2 cellular contexts compared by ENCODE assay signal in genomic region chr1:150508982-150509381, GRCh38.
TF ChIP-seq lines count a peak whose summit lies in the region.

No MANE protein-coding gene starts in this region.

TF ChIP-seq in HEK293, 187 proteins besides CTCF, POLR2A, EP300 and RAD21:
- peak; percentile 53 for TF ChIP-seq EGR2 (tag by site-specific recombination; IDR thresholded peaks at IDR 0.05; ENCODE audit: low read depth)
- no peak for TF ChIP-seq ZNF423 (tag by site-specific recombination; IDR thresholded peaks at IDR 0.05)
- TF ChIP-seq ZFHX2 (tag by site-specific recombination; conservative IDR thresholded peaks at IDR 0.05): peak; percentile 58
- TF ChIP-seq OVOL3 (tag by site-specific recombination; IDR thresholded peaks at IDR 0.05): no peak
- no peak for TF ChIP-seq HOXC10 (CRISPR knock-in tag; IDR thresholded peaks at IDR 0.05)
- no peak for TF ChIP-seq ZBTB17 (tag by site-specific recombination; IDR thresholded peaks at IDR 0.05)
- TF ChIP-seq ZBTB48 (tag by site-specific recombination; IDR thresholded peaks at IDR 0.05): no peak
- TF ChIP-seq ZNF701 (tag by site-specific recombination; IDR thresholded peaks at IDR 0.05): no peak
- no peak for TF ChIP-seq ZNF777 (tag by site-specific recombination; IDR thresholded peaks at IDR 0.05; ENCODE audit: borderline replicate concordance)
- no peak for TF ChIP-seq TRIM28 (IDR thresholded peaks at IDR 0.05; ENCODE audit: borderline replicate concordance, low read length)
- TF ChIP-seq WT1 (tag by site-specific recombination; IDR thresholded peaks at IDR 0.05): peak; percentile 52; the same call in 1 of the 2 replicates

TF ChIP-seq in K562, 482 proteins besides CTCF, POLR2A, EP300 and RAD21:
- TF ChIP-seq EGR1 (conservative IDR thresholded peaks at IDR 0.05) (0 out of 2 replicates have a peak, but pooled peaks have one; percentile 15), ILK (tag; IDR thresholded peaks at IDR 0.05; ENCODE audit: borderline replicate concordance, low read depth) (no peak), TFAP4 (CRISPR knock-in tag; IDR thresholded peaks at IDR 0.05; ENCODE audit: borderline replicate concordance) (peak; percentile 28; the same call in 1 of the 2 replicates)
